20 cellular contexts compared by ENCODE assay signal in genomic region chr2:176821350-176821749, GRCh38.
DNase-seq lines count a peak whose midpoint lies in the region; TF ChIP-seq lines count a peak whose summit lies in the region.
"Had no signal": no experiment of that assay in that cellular context is flagged by ENCODE, and none has a peak within 500 bp of the region (broad histone marks: within the 10 kb centered on the region; RNA-seq: fewer than 3 reads in every experiment).

No MANE protein-coding gene starts in this region.

- H3K9me3 Mint-ChIP-seq in H9: no peaks in the 10 kb centered on the region
- H3K9me3 Mint-ChIP-seq: GM23338, neural progenitor cell had no signal

- peaks cover 3% of the 10 kb centered on the region for H3K4me1 ChIP-seq in H9 (ENCODE audit: insufficient read depth, low read length)
- no peaks in the 10 kb centered on the region for H3K4me1 ChIP-seq in mesendoderm (ENCODE audit: control insufficient read depth, low read depth, low read length)
- H3K4me1 ChIP-seq in Peyer's patch: no peaks in the 10 kb centered on the region
- H3K4me1 ChIP-seq: adrenal gland had no signal

- H3K27ac ChIP-seq in H9 (ENCODE audit: insufficient read length, low read depth, low read length): no peak overlapping the region
- no peak overlapping the region for H3K27ac ChIP-seq in mesendoderm (ENCODE audit: low read depth, low read length)
- no peak overlapping the region for H3K27ac ChIP-seq in Peyer's patch
- H3K27ac ChIP-seq: adrenal gland, neural progenitor cell had no signal

- H3K9ac ChIP-seq in H9 (ENCODE audit: extremely low read depth, insufficient read length, low read length): no peak overlapping the region
- no peak overlapping the region for H3K9ac ChIP-seq in mesendoderm (ENCODE audit: low read length)
- H3K9ac ChIP-seq: neural progenitor cell had no signal

- H3K9me3 ChIP-seq in H9 (ENCODE audit: control insufficient read depth, low read depth, low read length) (no peaks in the 10 kb centered on the region), Peyer's patch (no peaks in the 10 kb centered on the region)
- H3K9me3 ChIP-seq: adrenal gland had no signal

- H2BK5ac ChIP-seq in H9 (ENCODE audit: insufficient read length, low read length) (no peak overlapping the region), mesendoderm (ENCODE audit: low read length) (no peak overlapping the region)

- no peaks in the 10 kb centered on the region for H3K36me3 Mint-ChIP-seq in H9 (ENCODE audit: insufficient read depth in 1 of 3, low read depth in 3 of 3)
- H3K36me3 Mint-ChIP-seq: neural progenitor cell had no signal

- H3K18ac ChIP-seq in H9 (ENCODE audit: insufficient read length, low read depth, low read length): no peak overlapping the region
- no peak overlapping the region for H3K18ac ChIP-seq in mesendoderm (ENCODE audit: low read length)

- H3K14ac ChIP-seq in H9 (ENCODE audit: insufficient read depth, low read length): no peak overlapping the region

- no peak overlapping the region for H2BK20ac ChIP-seq in H9 (ENCODE audit: low read depth, low read length, poor library complexity, severe bottlenecking)

- H3K4me3 Mint-ChIP-seq in H9: no peak overlapping the region
- H3K4me3 Mint-ChIP-seq: GM23338, neural progenitor cell had no signal

- H3K27me3 Mint-ChIP-seq in H9 (ENCODE audit: low read depth): peaks cover 2% of the 10 kb centered on the region; the same call in 1 of the 2 replicates

- TF ChIP-seq POLR2A in Peyer's patch (IDR thresholded peaks at IDR 0.05): no peak

- no peak overlapping the region for H4K5ac ChIP-seq in H9 (ENCODE audit: insufficient read length, low read depth, low read length)
- H4K5ac ChIP-seq in mesendoderm (ENCODE audit: low read length): no peak overlapping the region

- H3K36me3 ChIP-seq in mesendoderm (ENCODE audit: control insufficient read depth, insufficient read depth, low read length): no peaks in the 10 kb centered on the region
- no peaks in the 10 kb centered on the region for H3K36me3 ChIP-seq in Peyer's patch
- H3K36me3 ChIP-seq: adrenal gland, neural progenitor cell had no signal

- no CpG with 5 or more reads among the region's 4 CpGs for WGBS in H9 (ENCODE audit: extremely low coverage, insufficient read length, low lambda C conversion rate)
- no CpG with 5 or more reads among the region's 4 CpGs for WGBS in mesendoderm (ENCODE audit: extremely low coverage, insufficient coverage, low lambda C conversion rate)

- H3K79me2 ChIP-seq in H9 (ENCODE audit: insufficient read depth, low read length) (no peaks in the 10 kb centered on the region), mesendoderm (ENCODE audit: control insufficient read depth, insufficient read depth, low read length) (no peaks in the 10 kb centered on the region)

- peaks cover 2% of the 10 kb centered on the region for H4K20me1 ChIP-seq in H9 (ENCODE audit: control insufficient read depth, insufficient read depth, insufficient read length)

- H3K4me2 ChIP-seq in H9 (ENCODE audit: insufficient read depth, insufficient read length, low read length): no peak overlapping the region
- no peak overlapping the region for H3K4me2 ChIP-seq in mesendoderm (ENCODE audit: low read length)
- H3K4me2 ChIP-seq: GM23338, neural progenitor cell, smooth muscle cell had no signal

- no peak overlapping the region for H2BK120ac ChIP-seq in H9 (ENCODE audit: low read depth, low read length, poor library complexity, severe bottlenecking)
- no peak overlapping the region for H2BK120ac ChIP-seq in mesendoderm (ENCODE audit: low read depth, low read length)

- H3K23me2 ChIP-seq in H9 (ENCODE audit: insufficient read length, low read depth, low read length, poor library complexity, severe bottlenecking): no peaks in the 10 kb centered on the region

- no peak overlapping the region for H2BK12ac ChIP-seq in H9 (ENCODE audit: insufficient read length, low read depth, low read length)

- H4K8ac ChIP-seq in H9 (replicated peaks; ENCODE audit: insufficient read length, low read depth, low read length) (no peak overlapping the region), mesendoderm (ENCODE audit: low read depth, low read length) (no peak overlapping the region)

- H3K56ac ChIP-seq in H9 (ENCODE audit: insufficient read length, low read depth, low read length) (no peak overlapping the region), mesendoderm (ENCODE audit: low read length) (no peak overlapping the region)

- no peak overlapping the region for H4K91ac ChIP-seq in H9 (ENCODE audit: insufficient read length, low read depth, low read length)

- H2AFZ ChIP-seq in H9 (ENCODE audit: low read length): no peak overlapping the region
- H2AFZ ChIP-seq: GM23338, neural progenitor cell had no signal

- DNase-seq in NCI-H146 (lab: John Stamatoyannopoulos, UW) (peak; percentile 9), NCI-H146 treated with DMSO at 0.1 percent for 48 hours (lab: John Stamatoyannopoulos, UW; ENCODE audit: unreplicated experiment) (no peak), H9 (no peak), SK-MEL-5 (ENCODE audit: low read depth, low spot score) (peak; percentile 28), mesendoderm (peak; percentile 21), Peyer's patch (no peak), GDM1 (lab: John Stamatoyannopoulos, UW) (no peak), HPDE6-E6E7 (ENCODE audit: extremely low spot score) (no peak)
- DNase-seq: activated CD4-positive, alpha-beta T cell treated with anti-CD3 and anti-CD28 coated beads, Interleukin-2, amount 50 U/mL, for 48 hours; activated gamma-delta T cell treated with Interleukin-2 at 50 U/mL for 16 hours; adrenal gland; caudate nucleus; head of caudate nucleus; NCI-H2029 treated with DMSO at 0.1 percent for 48 hours; SHP77; stimulated activated CD4-positive, alpha-beta T cell treated with anti-CD3 and anti-CD28 coated beads, Interleukin-4, amount 100 ng/mL, for 24 hours; T-helper 1 cell had no signal

- no peak overlapping the region for H3T11ph ChIP-seq in H9 (ENCODE audit: low read length)

- in situ Hi-C loops in SK-MEL-5 (cut with HindIII; ENCODE audit: low pct_unique_long_range_greater_than_20kb, low sequenced_read_pairs): no loop called here

- H3K79me1 ChIP-seq in H9 (ENCODE audit: insufficient read depth, low read depth, low read length, poor library complexity, severe bottlenecking) (no peaks in the 10 kb centered on the region), mesendoderm (ENCODE audit: low read length) (no peaks in the 10 kb centered on the region)

- H2BK15ac ChIP-seq in H9 (ENCODE audit: low read depth, low read length): no peak overlapping the region
- no peak overlapping the region for H2BK15ac ChIP-seq in mesendoderm (replicated peaks; ENCODE audit: low read depth)

- H3K4ac ChIP-seq in H9 (ENCODE audit: low read depth, low read length): no peak overlapping the region
- H3K4ac ChIP-seq in mesendoderm (ENCODE audit: low read depth, low read length): no peak overlapping the region

- peaks cover 35 to 36% of the 10 kb centered on the region in 2 experiments for H3K4me1 Mint-ChIP-seq in H9

- no peaks in the 10 kb centered on the region for H3K27me3 ChIP-seq in H9 (ENCODE audit: insufficient read depth, low read length)
- no peaks in the 10 kb centered on the region for H3K27me3 ChIP-seq in mesendoderm (ENCODE audit: insufficient read depth, low read length, poor library complexity)
- no peaks in the 10 kb centered on the region for H3K27me3 ChIP-seq in Peyer's patch
- H3K27me3 ChIP-seq: adrenal gland, neural progenitor cell had no signal

- H3K4me3 ChIP-seq in mesendoderm (ENCODE audit: low read length) (no peak overlapping the region), Peyer's patch (no peak overlapping the region)
- H3K4me3 ChIP-seq: adrenal gland, GM23338, neural progenitor cell, smooth muscle cell had no signal

- 0 out of 3 replicates have a peak, but pooled peaks have one; percentile 22 for TF ChIP-seq CTCF in H9 (conservative IDR thresholded peaks at IDR 0.05)
- no peak for TF ChIP-seq CTCF in Peyer's patch (IDR thresholded peaks at IDR 0.05)

- no peak overlapping the region for H3K27ac Mint-ChIP-seq in H9
- H3K27ac Mint-ChIP-seq: GM23338, neural progenitor cell had no signal

- H3K23ac ChIP-seq in H9 (ENCODE audit: insufficient read length, low read depth, low read length) (no peak overlapping the region), mesendoderm (ENCODE audit: low read length) (no peak overlapping the region)

- H2AK5ac ChIP-seq in H9 (ENCODE audit: insufficient read length, low read length): no peak overlapping the region
- H2AK5ac ChIP-seq in mesendoderm (ENCODE audit: low read length): no peak overlapping the region

Comparison
In these comparisons a context has a peak if more than half of its experiments do, and no peak if none do; other contexts are left out.
1. DNase-seq: peak in NCI-H146 (single experiment), SK-MEL-5 (single experiment) and mesendoderm (single experiment); none in NCI-H146 treated with DMSO at 0.1 percent for 48 hours (single experiment), H9 (single experiment), Peyer's patch (0 of 3), GDM1 (single experiment) and HPDE6-E6E7 (single experiment).